ENCODE assay signal across 8 cellular contexts in the genomic region with DNA sequence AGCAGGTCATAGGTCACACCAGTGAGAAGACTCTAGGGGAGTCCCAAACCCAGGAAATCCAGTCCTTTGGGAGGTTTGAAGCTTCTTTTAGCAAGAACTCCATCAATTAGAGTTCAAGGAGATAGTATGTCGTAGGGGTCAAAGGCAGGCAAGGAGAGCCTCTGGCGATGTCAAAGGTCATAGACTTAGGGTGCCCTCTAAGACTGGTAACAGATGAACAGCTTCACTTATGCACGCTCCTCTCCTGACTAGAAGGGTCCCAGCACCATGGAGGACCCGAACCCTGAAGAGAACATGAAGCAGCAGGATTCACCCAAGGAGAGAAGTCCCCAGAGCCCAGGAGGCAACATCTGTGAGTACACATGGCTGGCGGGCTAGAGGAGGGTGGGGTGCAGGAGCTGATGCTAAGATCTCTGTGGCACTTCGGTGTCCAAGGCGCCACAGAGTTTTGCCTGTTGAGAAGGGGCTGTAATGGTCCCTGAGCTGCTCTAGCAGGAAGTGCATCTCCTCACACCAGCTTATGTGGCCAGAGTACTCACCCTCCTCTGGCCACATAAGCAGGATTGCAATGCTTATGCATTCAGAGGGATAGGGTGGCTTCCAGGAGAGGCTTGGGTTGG. TPM values are rescaled to one million over a fixed set of nuclear protein-coding genes. Genes with fewer than 3 reads are reported as not detected.
A peak's percentile ranks its signal among the peaks of the same experiment; 100 is the strongest.
DNase-seq lines count a peak whose midpoint lies in the region; ATAC-seq, FAIRE-seq and TF ChIP-seq lines count a peak whose summit lies in the region.

No MANE protein-coding gene starts in this region.

- intact Hi-C loops in activated CD4-positive, alpha-beta T cell treated with anti-CD3 and anti-CD28 coated beads for 36 hours (cut with DNase I, micrococcal nuclease): loop anchor here (1.0 to 2.0 kb wide), 12 partner anchors 22 to 184 kb away; partner anchors contain the start of genes PINLYP (in 2 of the 2), XRCC1 (in 2 of the 2), ZNF428 (in 2 of the 2) and ZNF575 (in 2 of the 2)
- intact Hi-C loops in testis (cut with DNase I; ENCODE audit: low total_unique reads): no loop called here

- H3K9ac ChIP-seq in keratinocyte (ENCODE audit: control insufficient read depth, extremely low read depth, insufficient read depth, low read length): peak overlapping the region; percentile 99

- H3K79me2 ChIP-seq in keratinocyte (ENCODE audit: control insufficient read depth, insufficient read depth, low read length): peaks cover 61% of the 10 kb centered on the region

- peak overlapping the region; percentile 95 for H3K27ac Mint-ChIP-seq in activated CD4-positive, alpha-beta T cell treated with anti-CD3 and anti-CD28 coated beads for 36 hours
- H3K27ac Mint-ChIP-seq in activated naive CD4-positive, alpha-beta T cell treated with anti-CD3 and anti-CD28 coated beads, Interleukin-2, amount 50 U/mL, for 72 hours: peak overlapping the region; percentile 100

- DNase-seq in activated CD4-positive, alpha-beta T cell treated with anti-CD3 and anti-CD28 coated beads for 36 hours: peak; percentile 30
- no peak for DNase-seq in activated CD4-positive, alpha-beta T cell treated with anti-CD3 and anti-CD28 coated beads, Interleukin-2, amount 50 U/mL, for 4 hours
- no peak for DNase-seq in activated naive CD4-positive, alpha-beta T cell treated with anti-CD3 and anti-CD28 coated beads, Interleukin-2, amount 50 U/mL, for 72 hours (ENCODE audit: low spot score in 2 of 2)
- DNase-seq in keratinocyte (ENCODE audit: low read depth, low spot score) (no peak), testis (no peak), C1 segment of cervical spinal cord (lab: John Stamatoyannopoulos, UW) (no peak)
- DNase-seq in activated effector memory CD4-positive, alpha-beta T cell treated with Interleukin-2 at 50 U/mL for 16 hours: no peak

- TF ChIP-seq POLR2A in testis (IDR thresholded peaks at IDR 0.05): no peak

- H3K27me3 ChIP-seq in keratinocyte (ENCODE audit: control insufficient read depth, extremely low read depth, insufficient read depth, low read length): no peaks in the 10 kb centered on the region
- no peaks in the 10 kb centered on the region for H3K27me3 ChIP-seq in testis

- H3K4me1 ChIP-seq in keratinocyte (ENCODE audit: control insufficient read depth, extremely low read depth, insufficient read depth, low read length) (peaks cover 24% of the 10 kb centered on the region), testis (peaks cover 35% of the 10 kb centered on the region)

- FAIRE-seq in keratinocyte (lab: Jason Lieb, UNC): no peak

- peak overlapping the region; percentile 87 for H3K4me3 Mint-ChIP-seq in activated CD4-positive, alpha-beta T cell treated with anti-CD3 and anti-CD28 coated beads for 36 hours

- H3K27ac ChIP-seq in keratinocyte (ENCODE audit: control insufficient read depth, insufficient read depth, low read length) (peak overlapping the region; percentile 99), testis (peak overlapping the region; percentile 93 to 95)

- H3K4me3 ChIP-seq in keratinocyte (ENCODE audit: control insufficient read depth in 2 of 3, extremely low read depth in 1 of 3, insufficient read depth in 2 of 3, low read depth in 1 of 3, low read length in 3 of 3) (peak overlapping the region; percentile 70 to 96 (median 85)), testis (peak overlapping the region; percentile 56 to 69)

- H3K27me3 Mint-ChIP-seq in activated CD4-positive, alpha-beta T cell treated with anti-CD3 and anti-CD28 coated beads for 36 hours: no peaks in the 10 kb centered on the region

- CTCF ChIA-PET in activated CD4-positive, alpha-beta T cell treated with anti-CD3 and anti-CD28 coated beads for 36 hours (lab: Charles Lee): interaction anchor here (0.6 to 5.9 kb wide), 8 partner anchors 11 to 1147 kb away, joined by 3 to 88 read pairs (median 6); partner anchors contain the start of genes PINLYP and XRCC1

- dilution Hi-C loops in keratinocyte (cut with MboI; ENCODE audit: extremely low pct_ligation_motif_present, low sequenced_read_pairs): no loop called here

- WGBS in testis, 2 donors: 10 to 21% methylated on average over 7 of the region's 7 CpGs

- no peaks in the 10 kb centered on the region for H3K9me1 ChIP-seq in keratinocyte (ENCODE audit: control insufficient read depth, extremely low read depth, insufficient read depth, low read length)

- H2AFZ ChIP-seq in keratinocyte (ENCODE audit: control insufficient read depth, low read length): peak overlapping the region; percentile 85

- no peak for ATAC-seq in activated CD4-positive, alpha-beta T cell treated with anti-CD3 and anti-CD28 coated beads for 36 hours
- no peak for ATAC-seq in activated naive CD4-positive, alpha-beta T cell treated with anti-CD3 and anti-CD28 coated beads, Interleukin-2, amount 50 U/mL, for 72 hours
- ATAC-seq in GM18511 (IDR thresholded peaks at IDR 0.05; ENCODE audit: unreplicated experiment): no peak

- POLR2A ChIA-PET in activated CD4-positive, alpha-beta T cell treated with anti-CD3 and anti-CD28 coated beads for 36 hours (lab: Charles Lee): interaction anchor here (1.5 to 1.8 kb wide), 2 partner anchors 22 to 71 kb away, joined by 6 to 9 read pairs; partner anchors contain the start of genes PINLYP and XRCC1

- TF ChIP-seq CTCF in keratinocyte (optimal IDR thresholded peaks at IDR 0.05 in 1 of 3, IDR thresholded peaks at IDR 0.05 in 1 of 3, conservative IDR thresholded peaks at IDR 0.05 in 1 of 3; ENCODE audit: extremely low read depth in 1 of 3, insufficient read depth in 2 of 3, low read length in 3 of 3) (no peak), testis (IDR thresholded peaks at IDR 0.05) (no peak)

- peak overlapping the region; percentile 93 for H3K4me2 ChIP-seq in keratinocyte (ENCODE audit: control insufficient read depth, extremely low read depth, insufficient read depth, low read depth, low read length)

- H3K36me3 ChIP-seq in keratinocyte (ENCODE audit: control insufficient read depth in 2 of 2, extremely low read depth in 1 of 2, insufficient read depth in 2 of 2, low read length in 2 of 2) (peaks cover 24 to 45% of the 10 kb centered on the region in 2 experiments), testis (ENCODE audit: low read depth, missing control alignments) (no peaks in the 10 kb centered on the region)

- H3K9me3 ChIP-seq in keratinocyte (ENCODE audit: control insufficient read depth, low read depth, low read length): no peaks in the 10 kb centered on the region
- H3K9me3 ChIP-seq in testis: no peaks in the 10 kb centered on the region

- no peaks in the 10 kb centered on the region for H3K9me3 Mint-ChIP-seq in activated CD4-positive, alpha-beta T cell treated with anti-CD3 and anti-CD28 coated beads for 36 hours (ENCODE audit: low read depth)
- H3K9me3 Mint-ChIP-seq in activated naive CD4-positive, alpha-beta T cell treated with anti-CD3 and anti-CD28 coated beads, Interleukin-2, amount 50 U/mL, for 72 hours: no peaks in the 10 kb centered on the region

- H3K36me3 Mint-ChIP-seq in activated CD4-positive, alpha-beta T cell treated with anti-CD3 and anti-CD28 coated beads for 36 hours (ENCODE audit: low read depth): peaks cover 29% of the 10 kb centered on the region
- H3K36me3 Mint-ChIP-seq in activated naive CD4-positive, alpha-beta T cell treated with anti-CD3 and anti-CD28 coated beads, Interleukin-2, amount 50 U/mL, for 72 hours: peaks cover 25 to 38% of the 10 kb centered on the region in 2 donors

- peaks cover 26% of the 10 kb centered on the region for H3K4me1 Mint-ChIP-seq in activated CD4-positive, alpha-beta T cell treated with anti-CD3 and anti-CD28 coated beads for 36 hours

- H4K20me1 ChIP-seq in keratinocyte (ENCODE audit: control insufficient read depth, extremely low read depth, insufficient read depth, low read length): peaks cover 5% of the 10 kb centered on the region

RNA-seq across cellular contexts. Expression of gene ZNF576, which starts 0.6 kb away (rescaled TPM):
- 10 to 100 TPM; 11.6 to 14.3 TPM for total RNA-seq in activated CD4-positive, alpha-beta T cell treated with anti-CD3 and anti-CD28 coated beads for 36 hours
- 10 to 100 TPM; 15.9 to 19.6 TPM for total RNA-seq in activated naive CD4-positive, alpha-beta T cell treated with anti-CD3 and anti-CD28 coated beads, Interleukin-2, amount 50 U/mL, for 72 hours
- 6.4 to 10.6 TPM (median 8.3 TPM) in 3 replicates for polyA plus RNA-seq in keratinocyte
- polyA plus RNA-seq in keratinocyte (2011; ENCODE audit: low read depth): 5.2 TPM
- polyA plus RNA-seq in keratinocyte (2011; cell fraction: cytosol; rRNA removed): 8.0 and 13.6 TPM in 2 replicates
- polyA plus RNA-seq in keratinocyte (2011; cell fraction: nucleus; rRNA removed): 5.0 and 8.7 TPM in 2 replicates
- polyA plus RNA-seq in keratinocyte (2012; ENCODE audit: low replicate concordance): 8.5 and 11.8 TPM in 2 replicates
- polyA minus RNA-seq in keratinocyte: 4.3 to 7.6 TPM (median 5.7 TPM) in 3 replicates
- polyA minus RNA-seq in keratinocyte (2011; cell fraction: cytosol; rRNA and poly(A)+ RNA removed): 4.2 TPM
- polyA minus RNA-seq in keratinocyte (2011; cell fraction: nucleus; rRNA and poly(A)+ RNA removed): 3.9 and 4.9 TPM in 2 replicates
- total RNA-seq in testis: 10 to 100 TPM; 14.6 to 17.9 TPM
- 23.1 TPM for polyA plus RNA-seq in testis (ENCODE audit: insufficient read depth, low read depth, low replicate concordance)

RNA-seq across cellular contexts. Expression of gene IRGQ, which starts 1.0 kb away (rescaled TPM):
- total RNA-seq in activated CD4-positive, alpha-beta T cell treated with anti-CD3 and anti-CD28 coated beads for 36 hours: 10 to 100 TPM; 11.1 to 16.4 TPM
- total RNA-seq in activated naive CD4-positive, alpha-beta T cell treated with anti-CD3 and anti-CD28 coated beads, Interleukin-2, amount 50 U/mL, for 72 hours: 10 to 100 TPM; 21.6 to 29.4 TPM
- polyA plus RNA-seq in keratinocyte (12.9 to 18.0 TPM (median 13.3 TPM) in 3 replicates), testis (ENCODE audit: insufficient read depth, low read depth, low replicate concordance) (6.0 TPM)
- polyA plus RNA-seq in keratinocyte (2011; ENCODE audit: low read depth): 7.3 TPM
- 10.2 and 15.9 TPM in 2 replicates for polyA plus RNA-seq in keratinocyte (2011; cell fraction: cytosol; rRNA removed)
- 43.7 and 47.2 TPM in 2 replicates for polyA plus RNA-seq in keratinocyte (2011; cell fraction: nucleus; rRNA removed)
- polyA plus RNA-seq in keratinocyte (2012; ENCODE audit: low replicate concordance): 6.5 and 9.7 TPM in 2 replicates
- polyA minus RNA-seq in keratinocyte: 19.3 to 25.6 TPM (median 19.6 TPM) in 3 replicates
- 12.9 TPM for polyA minus RNA-seq in keratinocyte (2011; cell fraction: cytosol; rRNA and poly(A)+ RNA removed)
- 20.4 and 33.0 TPM in 2 replicates for polyA minus RNA-seq in keratinocyte (2011; cell fraction: nucleus; rRNA and poly(A)+ RNA removed)
- 10 to 100 TPM; 26.4 to 29.0 TPM for total RNA-seq in testis

RNA-seq across cellular contexts. Expression of gene SRRM5, which starts 14.9 kb away (rescaled TPM):
- total RNA-seq in activated CD4-positive, alpha-beta T cell treated with anti-CD3 and anti-CD28 coated beads for 36 hours: under 1 TPM; 0.37 to 0.74 TPM
- total RNA-seq in activated naive CD4-positive, alpha-beta T cell treated with anti-CD3 and anti-CD28 coated beads, Interleukin-2, amount 50 U/mL, for 72 hours: under 1 TPM; 0.68 to 0.80 TPM
- polyA plus RNA-seq in keratinocyte (0.02 to 0.03 TPM (median 0.03 TPM) in 3 replicates), testis (ENCODE audit: insufficient read depth, low read depth, low replicate concordance) (36.0 TPM)
- 0.29 TPM for polyA plus RNA-seq in keratinocyte (2011; ENCODE audit: low read depth)
- polyA plus RNA-seq in keratinocyte (2011; cell fraction: cytosol; rRNA removed): 0.04 TPM in 1 of 2 replicates, not detected in the other
- polyA plus RNA-seq in keratinocyte (2011; cell fraction: nucleus; rRNA removed): 0.31 and 0.53 TPM in 2 replicates
- 0.21 and 0.41 TPM in 2 replicates for polyA plus RNA-seq in keratinocyte (2012; ENCODE audit: low replicate concordance)
- polyA minus RNA-seq in keratinocyte: not detected in 3 replicates
- polyA minus RNA-seq in keratinocyte (2011; cell fraction: cytosol; rRNA and poly(A)+ RNA removed): not detected
- not detected in 2 replicates for polyA minus RNA-seq in keratinocyte (2011; cell fraction: nucleus; rRNA and poly(A)+ RNA removed)
- total RNA-seq in testis: 10 to 100 TPM in 1 of 2 donors, 1 to 10 TPM in 1; 8.4 to 21.3 TPM

RNA-seq across cellular contexts. Expression of gene PINLYP, which starts 21.4 kb away (rescaled TPM):
- 1 to 10 TPM; 3.5 to 3.6 TPM for total RNA-seq in activated CD4-positive, alpha-beta T cell treated with anti-CD3 and anti-CD28 coated beads for 36 hours
- total RNA-seq in activated naive CD4-positive, alpha-beta T cell treated with anti-CD3 and anti-CD28 coated beads, Interleukin-2, amount 50 U/mL, for 72 hours: 1 to 10 TPM; 6.5 to 9.0 TPM
- polyA plus RNA-seq in keratinocyte (14.5 to 19.2 TPM (median 16.0 TPM) in 3 replicates), testis (ENCODE audit: insufficient read depth, low read depth, low replicate concordance) (9.9 TPM)
- 0.45 TPM for polyA plus RNA-seq in keratinocyte (2011; ENCODE audit: low read depth)
- 11.0 and 14.1 TPM in 2 replicates for polyA plus RNA-seq in keratinocyte (2011; cell fraction: cytosol; rRNA removed)
- 5.1 and 6.4 TPM in 2 replicates for polyA plus RNA-seq in keratinocyte (2011; cell fraction: nucleus; rRNA removed)
- 2.8 and 13.2 TPM in 2 replicates for polyA plus RNA-seq in keratinocyte (2012; ENCODE audit: low replicate concordance)
- 11.4 to 22.7 TPM (median 12.8 TPM) in 3 replicates for polyA minus RNA-seq in keratinocyte
- polyA minus RNA-seq in keratinocyte (2011; cell fraction: cytosol; rRNA and poly(A)+ RNA removed): 10.6 TPM
- 1.5 and 1.6 TPM in 2 replicates for polyA minus RNA-seq in keratinocyte (2011; cell fraction: nucleus; rRNA and poly(A)+ RNA removed)
- total RNA-seq in testis: 1 to 10 TPM; 5.8 to 5.9 TPM

RNA-seq across cellular contexts. Expression of gene XRCC1, which starts 21.6 kb away (rescaled TPM):
- 10 to 100 TPM; 31.6 to 40.0 TPM for total RNA-seq in activated CD4-positive, alpha-beta T cell treated with anti-CD3 and anti-CD28 coated beads for 36 hours
- total RNA-seq in activated naive CD4-positive, alpha-beta T cell treated with anti-CD3 and anti-CD28 coated beads, Interleukin-2, amount 50 U/mL, for 72 hours: 10 to 100 TPM; 36.9 to 39.5 TPM
- polyA plus RNA-seq in keratinocyte: 16.3 to 17.5 TPM (median 16.8 TPM) in 3 replicates
- polyA plus RNA-seq in keratinocyte (2011; ENCODE audit: low read depth): 8.2 TPM
- 9.6 and 19.8 TPM in 2 replicates for polyA plus RNA-seq in keratinocyte (2011; cell fraction: cytosol; rRNA removed)
- 14.4 and 19.9 TPM in 2 replicates for polyA plus RNA-seq in keratinocyte (2011; cell fraction: nucleus; rRNA removed)
- polyA plus RNA-seq in keratinocyte (2012; ENCODE audit: low replicate concordance): 10.6 and 19.9 TPM in 2 replicates
- polyA minus RNA-seq in keratinocyte: 12.6 to 22.3 TPM (median 12.9 TPM) in 3 replicates
- 21.7 TPM for polyA minus RNA-seq in keratinocyte (2011; cell fraction: cytosol; rRNA and poly(A)+ RNA removed)
- polyA minus RNA-seq in keratinocyte (2011; cell fraction: nucleus; rRNA and poly(A)+ RNA removed): 9.5 and 11.8 TPM in 2 replicates
- total RNA-seq in testis: 10 to 100 TPM; 40.6 to 44.8 TPM
- polyA plus RNA-seq in testis (ENCODE audit: insufficient read depth, low read depth, low replicate concordance): 49.1 TPM

Comparison
In these comparisons a context has a peak if more than half of its experiments do, and no peak if none do; other contexts are left out.
1. RNA of gene SRRM5, which starts 14.9 kb away (total RNA-seq): 8.4 to 21.3 TPM in testis; 0.68 to 0.80 TPM in activated naive CD4-positive, alpha-beta T cell treated with anti-CD3 and anti-CD28 coated beads, Interleukin-2, amount 50 U/mL, for 72 hours and 0.37 to 0.74 TPM in activated CD4-positive, alpha-beta T cell treated with anti-CD3 and anti-CD28 coated beads for 36 hours; every median in the first group is over 4 times any median in the second.